Comparison of ENCODE assay signal across 1 cellular context in genomic region chr17:1716076-1716911, GRCh38.
TF ChIP-seq lines count a peak whose summit lies in the region.

No MANE protein-coding gene starts in this region.

TF ChIP-seq in GM12878, 131 proteins besides CTCF, POLR2A, EP300 and RAD21 (continued from another document and continues in another):
- TF ChIP-seq CEBPZ (IDR thresholded peaks at IDR 0.05; ENCODE audit: low read depth, low read length) (peak; percentile 60; the same call in 1 of the 2 replicates), E2F8 (IDR thresholded peaks at IDR 0.05; ENCODE audit: low read depth, partially characterized antibody) (no peak), KLF5 (IDR thresholded peaks at IDR 0.05; ENCODE audit: partially characterized antibody) (no peak), RELB (IDR thresholded peaks at IDR 0.05; ENCODE audit: low read depth) (no peak; the same call in 1 of the 2 replicates), FOS (IDR thresholded peaks at IDR 0.05; ENCODE audit: borderline replicate concordance, extremely low read depth, insufficient read length) (peak; percentile 76), SREBF2 (IDR thresholded peaks at IDR 0.05; ENCODE audit: low read length) (no peak), FOXK2 (IDR thresholded peaks at IDR 0.05) (no peak), TCF12 (IDR thresholded peaks at IDR 0.05; ENCODE audit: low read depth, low read length) (peak; percentile 51; the same call in 1 of the 2 replicates), BRCA1 (IDR thresholded peaks at IDR 0.05; ENCODE audit: low read depth, low read length) (no peak), NR2C2 (IDR thresholded peaks at IDR 0.05; ENCODE audit: borderline replicate concordance, control insufficient read depth, insufficient read length, low read depth) (no peak), TCF7 (IDR thresholded peaks at IDR 0.05; ENCODE audit: borderline replicate concordance) (no peak), ZNF24 (IDR thresholded peaks at IDR 0.05) (no peak), BACH1 (IDR thresholded peaks at IDR 0.05; ENCODE audit: borderline replicate concordance) (peak; percentile 97), CHD4 (IDR thresholded peaks at IDR 0.05) (no peak), YBX1 (IDR thresholded peaks at IDR 0.05) (no peak), POLR2AphosphoS5 (IDR thresholded peaks at IDR 0.05; ENCODE audit: low read length) (peak; percentile 97), HDAC6 (IDR thresholded peaks at IDR 0.05; ENCODE audit: unreplicated experiment) (no peak), BHLHE40 (IDR thresholded peaks at IDR 0.05; ENCODE audit: borderline replicate concordance in 1 of 2, low read depth in 2 of 2, low read length in 1 of 2) (peak in 1 of 2 experiments; percentile 73; a peak in 1 of 4 replicates), BMI1 (IDR thresholded peaks at IDR 0.05; ENCODE audit: borderline replicate concordance) (no peak), RBBP5 (conservative IDR thresholded peaks at IDR 0.05) (no peak), RAD51 (IDR thresholded peaks at IDR 0.05) (no peak), SREBF1 (IDR thresholded peaks at IDR 0.05; ENCODE audit: low read length) (peak; percentile 11; the same call in 1 of the 2 replicates), REST (IDR thresholded peaks at IDR 0.05; ENCODE audit: low read depth, low read length) (no peak), ATF2 (IDR thresholded peaks at IDR 0.05; ENCODE audit: low read length) (no peak), ZBTB11 (CRISPR knock-in tag; IDR thresholded peaks at IDR 0.05) (no peak), ZBTB4 (CRISPR knock-in tag; IDR thresholded peaks at IDR 0.05) (no peak), SMAD1 (IDR thresholded peaks at IDR 0.05; ENCODE audit: low read depth, partially characterized antibody) (peak; percentile 74), BCL3 (IDR thresholded peaks at IDR 0.05; ENCODE audit: borderline replicate concordance, insufficient read depth, low read depth, low read length, poor library complexity, severe bottlenecking) (no peak), MYB (IDR thresholded peaks at IDR 0.05; ENCODE audit: borderline replicate concordance, low read depth, low read length) (no peak), LARP7 (IDR thresholded peaks at IDR 0.05) (peak; percentile 63; the same call in 1 of the 2 replicates), IRF4 (IDR thresholded peaks at IDR 0.05; ENCODE audit: low read depth, low read length) (no peak), RUNX3 (IDR thresholded peaks at IDR 0.05; ENCODE audit: low read length) (no peak), FOXM1 (IDR thresholded peaks at IDR 0.05; ENCODE audit: low read depth, low read length) (no peak; the same call in 1 of the 2 replicates), YY1 (IDR thresholded peaks at IDR 0.05; ENCODE audit: low read depth, low read length) (peak; percentile 49; the same call in 1 of the 2 replicates), MEF2B (IDR thresholded peaks at IDR 0.05; ENCODE audit: partially characterized antibody, poor library complexity, severe bottlenecking) (no peak), ZNF274 (IDR thresholded peaks at IDR 0.05; ENCODE audit: insufficient read depth, insufficient read length) (no peak), SMAD5 (IDR thresholded peaks at IDR 0.05; ENCODE audit: low read depth) (0 out of 2 replicates have a peak, but pooled peaks have one; percentile 49), ESRRA (IDR thresholded peaks at IDR 0.05; ENCODE audit: low read length) (no peak), CBX3 (IDR thresholded peaks at IDR 0.05; ENCODE audit: borderline replicate concordance, low read depth) (no peak), ATF7 (IDR thresholded peaks at IDR 0.05; ENCODE audit: low read depth) (peak; percentile 41; the same call in 1 of the 2 replicates), KAT2A (conservative IDR thresholded peaks at IDR 0.05; ENCODE audit: control insufficient read depth, low read depth, low read length) (no peak)
